8 cellular contexts compared by ENCODE assay signal in genomic region chr18:3012920-3013810, GRCh38. TPM values are rescaled to one million over a fixed set of nuclear protein-coding genes. Genes with fewer than 3 reads are reported as not detected.
DNase-seq lines count a peak whose midpoint lies in the region; ATAC-seq and TF ChIP-seq lines count a peak whose summit lies in the region.

Gene LPIN2, minus strand, starts transcription at chr18:3013144. Its CDS starts 52,304 bp downstream, at chr18:2960840.

- H3K36me3 ChIP-seq in KMS-11 (ENCODE audit: insufficient read depth): no peaks in the 10 kb centered on the region
- no peaks in the 10 kb centered on the region for H3K36me3 ChIP-seq in Panc1 (ENCODE audit: control insufficient read depth, insufficient read depth, low read length)
- H3K36me3 ChIP-seq in esophagus (ENCODE audit: control insufficient read depth in 2 of 2, insufficient read depth in 2 of 2, low read length in 1 of 2): peaks cover 0 to 3% of the 10 kb centered on the region in 2 donors
- H3K36me3 ChIP-seq in mucosa of stomach (ENCODE audit: control insufficient read depth, insufficient read depth, low read length): peaks cover 4% of the 10 kb centered on the region

- H3K4me3 Mint-ChIP-seq in activated T-cell treated with anti-CD3 and anti-CD28 coated beads, Interleukin-2, amount 50 U/mL, for 4 hours: peak within 1 kb of the TSS; percentile 96

- H3K27me3 ChIP-seq in KMS-11 (ENCODE audit: insufficient read depth, low read depth) (no peaks in the 10 kb centered on the region), Panc1 (ENCODE audit: control insufficient read depth, insufficient read depth, low read length) (no peaks in the 10 kb centered on the region), esophagus (ENCODE audit: control insufficient read depth in 1 of 2, insufficient read depth in 2 of 2, low read length in 2 of 2) (no peaks in the 10 kb centered on the region), mucosa of stomach (ENCODE audit: control insufficient read depth, insufficient read depth, low read length) (no peaks in the 10 kb centered on the region)

- no TSS peak for BruUV-seq in Panc1 (replicated peaks; lab: Mats Ljungman, UMichigan)

- H3K27me3 Mint-ChIP-seq in activated T-cell treated with anti-CD3 and anti-CD28 coated beads, Interleukin-2, amount 50 U/mL, for 4 hours (ENCODE audit: low read depth): no peaks in the 10 kb centered on the region

- peak within 1 kb of the TSS; percentile 75 for H3K4me2 ChIP-seq in KMS-11

- no peak within 1 kb of the TSS for H3K4me3 ChIP-seq in KMS-11 (IDR thresholded peaks at IDR 0.05; ENCODE audit: insufficient read depth, low read depth, low read length)
- H3K4me3 ChIP-seq in Panc1 (ENCODE audit: low read depth in 2 of 2, low read length in 2 of 2): peak within 1 kb of the TSS; percentile 63 to 81
- peak within 1 kb of the TSS; percentile 74 to 79 for H3K4me3 ChIP-seq in esophagus (ENCODE audit: low read depth in 1 of 2, low read length in 2 of 2)
- H3K4me3 ChIP-seq in mucosa of stomach (ENCODE audit: low read length): peak within 1 kb of the TSS; percentile 88

- H3K36me3 Mint-ChIP-seq in activated T-cell treated with anti-CD3 and anti-CD28 coated beads, Interleukin-2, amount 50 U/mL, for 4 hours (ENCODE audit: insufficient read depth): peaks cover 7% of the 10 kb centered on the region

- ATAC-seq in GM21786 (IDR thresholded peaks at IDR 0.05; ENCODE audit: unreplicated experiment): peak; percentile 82
- ATAC-seq in Panc1: peak; percentile 92
- ATAC-seq in activated T-cell treated with anti-CD3 and anti-CD28 coated beads, Interleukin-2, amount 50 U/mL, for 4 hours: peak; percentile 89 to 91

- H3K4me1 ChIP-seq in KMS-11 (ENCODE audit: low read depth, poor library complexity, severe bottlenecking) (peaks cover 3% of the 10 kb centered on the region), Panc1 (ENCODE audit: control insufficient read depth, insufficient read depth, low read length) (peaks cover 34% of the 10 kb centered on the region), esophagus (ENCODE audit: control insufficient read depth in 2 of 2, insufficient read depth in 2 of 2, low read length in 1 of 2) (peaks cover 2 to 3% of the 10 kb centered on the region in 2 donors), mucosa of stomach (ENCODE audit: control insufficient read depth, insufficient read depth, low read length) (peaks cover 36% of the 10 kb centered on the region)

- H3K27ac ChIP-seq in KMS-11: peak within 1 kb of the TSS; percentile 56
- peak within 1 kb of the TSS; percentile 83 for H3K27ac ChIP-seq in Panc1 (ENCODE audit: low read length)
- H3K27ac ChIP-seq in esophagus (ENCODE audit: low read depth in 2 of 2, low read length in 1 of 2): peak within 1 kb of the TSS; percentile 83 to 89

- in situ Hi-C loops in Panc1 (cut with HindIII; ENCODE audit: low pct_unique_long_range_greater_than_20kb, low sequenced_read_pairs): no loop called here

- peak within 1 kb of the TSS; percentile 81 for H2AFZ ChIP-seq in KMS-11 (ENCODE audit: low read depth)

- no peaks in the 10 kb centered on the region for H3K9me3 ChIP-seq in Panc1 (ENCODE audit: control insufficient read depth, insufficient read depth, low read depth, low read length)
- no peaks in the 10 kb centered on the region for H3K9me3 ChIP-seq in esophagus (ENCODE audit: control insufficient read depth in 2 of 2, insufficient read depth in 1 of 2, low read depth in 1 of 2, low read length in 1 of 2)
- no peaks in the 10 kb centered on the region for H3K9me3 ChIP-seq in mucosa of stomach (ENCODE audit: control insufficient read depth, low read length)

- H3K9ac ChIP-seq in KMS-11 (peak within 1 kb of the TSS; percentile 44), mucosa of stomach (ENCODE audit: low read length) (peak within 1 kb of the TSS; percentile 92)

- WGBS in esophagus, 2 donors: 1% methylated on average over 72 to 93 of the region's 93 CpGs

- peaks cover 66% of the 10 kb centered on the region for H3K4me1 Mint-ChIP-seq in activated T-cell treated with anti-CD3 and anti-CD28 coated beads, Interleukin-2, amount 50 U/mL, for 4 hours (ENCODE audit: low read depth)

- intact Hi-C loops in Panc1 (cut with micrococcal nuclease; ENCODE audit: unreplicated experiment): loop anchor here (5.0 kb wide), 1 partner anchor 234 kb away; the partner anchor contains the start of gene MYL12A

- H3K79me2 ChIP-seq in KMS-11 (ENCODE audit: insufficient read depth, low read depth): peaks cover 13% of the 10 kb centered on the region

- CTCF ChIA-PET in Panc1 (lab: Charles Lee): interaction anchor here (1.9 kb wide), 1 partner anchor 50 kb away, joined by 6 read pairs; no protein-coding TSS in a partner anchor

- POLR2A ChIA-PET in Panc1 (lab: Charles Lee): no interaction called here

- DNase-seq in DMS79 (lab: John Stamatoyannopoulos, UW): peak; percentile 91
- DNase-seq in Panc1 (ENCODE audit: low read depth, low spot score): peak; percentile 67
- peak; percentile 94 for DNase-seq in activated T-cell treated with anti-CD3 and anti-CD28 coated beads, Interleukin-2, amount 50 U/mL, for 4 hours
- peak; percentile 95 for DNase-seq in stimulated activated CD8-positive, alpha-beta memory T cell treated with anti-CD3 and anti-CD28 coated beads, Interleukin-4, amount 100 ng/mL, for 48 hours

- no peaks in the 10 kb centered on the region for H3K9me3 Mint-ChIP-seq in activated T-cell treated with anti-CD3 and anti-CD28 coated beads, Interleukin-2, amount 50 U/mL, for 4 hours

- no peaks in the 10 kb centered on the region for H4K20me1 ChIP-seq in KMS-11 (ENCODE audit: insufficient read depth)

- TF ChIP-seq CTCF in KMS-11 (conservative IDR thresholded peaks at IDR 0.05; ENCODE audit: low read depth, low read length) (no peak), Panc1 (IDR thresholded peaks at IDR 0.05) (no peak)

RNA-seq across cellular contexts. Expression of gene LPIN2, which starts in this region (rescaled TPM):
- 38.3 TPM for total RNA-seq in Panc1 (2021; ENCODE audit: unreplicated experiment)
- 18.8 TPM for polyA plus RNA-seq in Panc1 (2012; ENCODE audit: insufficient read length)
- 10 to 100 TPM; 55.5 to 66.6 (median 60.6) TPM for total RNA-seq in activated T-cell treated with anti-CD3 and anti-CD28 coated beads, Interleukin-2, amount 50 U/mL, for 4 hours
- polyA plus RNA-seq in esophagus: 10 to 100 TPM in 1 of 2 donors, 1 to 10 TPM in 1; 6.2 to 10.9 TPM
